8 cellular contexts compared by ENCODE assay signal in genomic region chr5:82277613-82277986, GRCh38. TPM values are rescaled to one million over a fixed set of nuclear protein-coding genes. Genes with fewer than 3 reads are reported as not detected.
DNase-seq lines count a peak whose midpoint lies in the region; ATAC-seq and TF ChIP-seq lines count a peak whose summit lies in the region.

No MANE protein-coding gene starts in this region.

- TF ChIP-seq POLR2A in stomach (IDR thresholded peaks at IDR 0.05), result no peak

- no peaks in the 10 kb centered on the region for H3K9me3 Mint-ChIP-seq in activated naive CD4-positive, alpha-beta T cell treated with anti-CD3 and anti-CD28 coated beads for 36 hours
- H3K9me3 Mint-ChIP-seq in activated T-helper 17 cell treated with anti-CD3 and anti-CD28 coated beads, Interleukin-2, amount 50 U/mL, for 72 hours, result no peaks in the 10 kb centered on the region

- peak overlapping the region; percentile 99 for H3K27ac Mint-ChIP-seq in activated naive CD4-positive, alpha-beta T cell treated with anti-CD3 and anti-CD28 coated beads for 36 hours
- peak overlapping the region; percentile 100 for H3K27ac Mint-ChIP-seq in activated T-helper 17 cell treated with anti-CD3 and anti-CD28 coated beads, Interleukin-2, amount 50 U/mL, for 72 hours

- 1 to 4% (median 2%) methylated on average over 15 of the region's 15 CpGs for WGBS in stomach, 5 donors

- no peaks in the 10 kb centered on the region for H3K27me3 ChIP-seq in stomach

- in situ Hi-C loops in GM13977 (cut with MboI; ENCODE audit: low pct_unique_long_range_greater_than_20kb, low sequenced_read_pairs, unreplicated experiment), result no loop called here

- TF ChIP-seq CTCF in stomach (IDR thresholded peaks at IDR 0.05) (no peak), GM13977 (IDR thresholded peaks at IDR 0.05; ENCODE audit: extremely low read depth, insufficient read depth, missing control alignments) (no peak)

- H3K9me3 ChIP-seq in iPS-18c (ENCODE audit: control insufficient read depth, insufficient read depth, low read length) (no peaks in the 10 kb centered on the region), stomach (no peaks in the 10 kb centered on the region)

- H3K4me3 Mint-ChIP-seq in activated naive CD4-positive, alpha-beta T cell treated with anti-CD3 and anti-CD28 coated beads for 36 hours, result peak overlapping the region; percentile 95
- peak overlapping the region; percentile 96 for H3K4me3 Mint-ChIP-seq in activated T-helper 17 cell treated with anti-CD3 and anti-CD28 coated beads, Interleukin-2, amount 50 U/mL, for 72 hours

- peak overlapping the region; percentile 86 for H3K4me3 ChIP-seq in iPS-18c (ENCODE audit: insufficient read depth, low read depth, low read length)
- peak overlapping the region; percentile 68 to 99 (median 94) for H3K4me3 ChIP-seq in stomach

- peaks cover 38% of the 10 kb centered on the region for H3K4me1 Mint-ChIP-seq in activated naive CD4-positive, alpha-beta T cell treated with anti-CD3 and anti-CD28 coated beads for 36 hours (ENCODE audit: low read depth)
- H3K4me1 Mint-ChIP-seq in activated T-helper 17 cell treated with anti-CD3 and anti-CD28 coated beads, Interleukin-2, amount 50 U/mL, for 72 hours, result peaks cover 28% of the 10 kb centered on the region

- CTCF ChIA-PET in activated naive CD4-positive, alpha-beta T cell treated with anti-CD3 and anti-CD28 coated beads for 36 hours (lab: Charles Lee), result no interaction called here

- DNase-seq in activated naive CD4-positive, alpha-beta T cell treated with anti-CD3 and anti-CD28 coated beads for 36 hours, result no peak
- no peak for DNase-seq in activated naive CD4-positive, alpha-beta T cell treated with Interleukin-2 at 50 U/mL for 16 hours
- no peak for DNase-seq in stomach
- no peak for DNase-seq in GM13977 (ENCODE audit: low spot score)
- DNase-seq in occipital lobe (lab: John Stamatoyannopoulos, UW), result no peak

- no peak for TF ChIP-seq EP300 in stomach (IDR thresholded peaks at IDR 0.05)

- peak overlapping the region; percentile 80 to 94 (median 89) for H3K27ac ChIP-seq in stomach

- H3K27me3 Mint-ChIP-seq in activated naive CD4-positive, alpha-beta T cell treated with anti-CD3 and anti-CD28 coated beads for 36 hours (ENCODE audit: low read depth), result no peaks in the 10 kb centered on the region
- no peaks in the 10 kb centered on the region for H3K27me3 Mint-ChIP-seq in activated T-helper 17 cell treated with anti-CD3 and anti-CD28 coated beads, Interleukin-2, amount 50 U/mL, for 72 hours

- H3K36me3 ChIP-seq in stomach, result peaks cover 23 to 42% (median 39%) of the 10 kb centered on the region in 4 donors

- H3K36me3 Mint-ChIP-seq in activated naive CD4-positive, alpha-beta T cell treated with anti-CD3 and anti-CD28 coated beads for 36 hours (ENCODE audit: low read depth), result peaks cover 53% of the 10 kb centered on the region
- H3K36me3 Mint-ChIP-seq in activated T-helper 17 cell treated with anti-CD3 and anti-CD28 coated beads, Interleukin-2, amount 50 U/mL, for 72 hours (ENCODE audit: low read depth), result peaks cover 62% of the 10 kb centered on the region

- intact Hi-C loops in activated naive CD4-positive, alpha-beta T cell treated with anti-CD3 and anti-CD28 coated beads for 36 hours (cut with micrococcal nuclease), result loop anchor here (5.0 kb wide), 2 partner anchors 740 to 850 kb away; no protein-coding TSS in a partner anchor
- intact Hi-C loops in stomach (cut with DNase I; ENCODE audit: low total_unique reads), result no loop called here

- ATAC-seq in activated T-helper 17 cell treated with anti-CD3 and anti-CD28 coated beads, Interleukin-2, amount 50 U/mL, for 72 hours (replicated peaks), result no peak
- no peak for ATAC-seq in GM21825 (IDR thresholded peaks at IDR 0.05; ENCODE audit: unreplicated experiment)

- peaks cover 6 to 25% (median 22%) of the 10 kb centered on the region in 4 donors for H3K4me1 ChIP-seq in stomach

RNA-seq across cellular contexts. Expression of gene RPS23, which starts 0.6 kb away (rescaled TPM):
- 1,000 to 10,000 TPM; 3,081 to 3,109 TPM for total RNA-seq in activated naive CD4-positive, alpha-beta T cell treated with anti-CD3 and anti-CD28 coated beads for 36 hours
- total RNA-seq in activated T-helper 17 cell treated with anti-CD3 and anti-CD28 coated beads, Interleukin-2, amount 50 U/mL, for 72 hours, result 1,000 to 10,000 TPM; 3,104 to 3,340 TPM
- total RNA-seq in stomach (1,000 to 10,000 TPM in 4 of 5 donors, 100 to 1,000 TPM in 1; 947 to 4,706 (median 1,648) TPM), occipital lobe (3,378 TPM)
- 1,000 to 10,000 TPM; 2,847 to 4,172 (median 2,895) TPM for polyA plus RNA-seq in stomach
